Comparison of ENCODE assay signal across 30 cellular contexts in genomic region chr16:13158427-13158826, GRCh38.
"Had no signal": no experiment of that assay in that cellular context is flagged by ENCODE, and none has a peak within 500 bp of the region (broad histone marks: within the 10 kb centered on the region; RNA-seq: fewer than 3 reads in every experiment).

No MANE protein-coding gene starts in this region.

- H2AFZ ChIP-seq: PC-9 had no signal

- H3K9me2 ChIP-seq: SK-N-SH had no signal

- ATAC-seq: Panc1 had no signal

- H3K27ac ChIP-seq: KMS-11, PC-9, SJSA1 had no signal

- H3K9ac ChIP-seq: KMS-11, SK-N-SH had no signal

- H3K4me3 ChIP-seq: PC-9, SJSA1 had no signal

- FAIRE-seq: RCC 7860 had no signal

- H3K36me3 ChIP-seq: SJSA1 had no signal

- H3K4me1 ChIP-seq: SJSA1 had no signal

- DNase-seq: Karpas-422, MM.1S, MV-4-11, NCI-H1092, NCI-H1105, NCI-H1417 treated with DMSO at 0.1 percent for 48 hours, NCI-H1436 treated with DMSO at 0.1 percent for 48 hours, NCI-H1694 treated with DMSO at 0.1 percent for 48 hours, NCI-H187 treated with DMSO at 0.1 percent for 48 hours, NCI-H2029, NCI-H2081 treated with DMSO at 0.1 percent for 48 hours, NCI-H2107, NCI-H2171, NCI-H226, NCI-H446, NCI-H510A treated with DMSO at 0.1 percent for 48 hours, NCI-H524 treated with DMSO at 0.1 percent for 48 hours, NCI-H526 treated with DMSO at 0.1 percent for 48 hours, NCI-H774, PC-9, Right ventricle myocardium superior, RPMI8226, SHP77 treated with DMSO at 0.1 percent for 48 hours, SK-N-SH, SW 1271, T-helper 1 cell had no signal

- H3K27me3 ChIP-seq: SJSA1 had no signal

- H3K4me2 ChIP-seq: KMS-11, PC-9, SK-N-SH had no signal

- H3K9me3 ChIP-seq: SJSA1, SK-N-SH had no signal
